Comparison of ENCODE assay signal across 1 cellular context in the genomic region with DNA sequence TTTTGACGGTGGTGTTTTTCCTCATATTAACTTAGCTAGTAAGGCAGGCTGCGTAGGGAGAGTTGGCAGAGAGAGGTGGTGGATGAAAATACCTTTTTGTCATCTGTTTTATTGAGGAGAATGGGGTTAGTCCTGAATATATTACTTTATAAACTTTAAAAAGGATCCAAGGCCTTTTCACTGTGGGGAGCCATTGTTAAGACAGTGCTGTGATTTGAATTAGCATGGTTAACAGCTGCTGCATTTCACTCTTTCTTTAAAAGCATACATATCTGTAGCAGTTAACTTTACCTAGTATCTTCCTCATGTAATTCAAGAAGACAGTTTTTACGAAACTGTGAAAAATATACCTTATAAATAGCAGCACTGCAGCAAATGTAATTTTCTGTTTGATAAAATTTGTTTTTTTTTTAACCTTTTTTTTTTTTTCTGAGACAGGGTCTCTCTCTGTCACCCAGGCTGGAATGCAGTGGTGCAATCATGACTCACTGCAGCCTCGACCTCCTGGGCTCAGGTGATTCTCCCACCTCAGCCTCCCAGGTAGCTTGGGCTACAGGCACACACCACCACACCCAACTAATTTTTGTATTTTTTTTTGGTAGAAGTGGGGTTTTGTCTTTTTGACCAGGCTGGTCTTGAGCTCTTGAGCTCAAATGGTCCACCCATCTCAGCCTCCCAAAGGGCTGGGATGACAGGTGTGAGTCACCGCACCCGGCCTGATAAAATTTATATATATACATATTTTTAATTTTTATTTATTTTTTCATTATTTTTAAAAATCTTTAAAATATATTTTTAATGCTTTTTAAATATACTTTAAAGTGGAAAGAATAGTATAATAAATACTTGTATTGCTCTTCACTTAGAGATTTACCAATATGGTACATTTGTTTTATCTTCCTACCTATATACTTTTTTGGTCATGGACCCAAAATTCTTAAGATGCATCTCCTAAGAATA.
TF ChIP-seq lines count a peak whose summit lies in the region.

No MANE protein-coding gene starts in this region.

TF ChIP-seq in SK-N-SH treated with all-trans-retinoic acid at 6 μM for 48 hours, 23 proteins besides CTCF, POLR2A, EP300 and RAD21:
- TF ChIP-seq TCF4 (CRISPR knock-in tag; IDR thresholded peaks at IDR 0.05; ENCODE audit: borderline replicate concordance) (no peak), PPARA (CRISPR knock-in tag; IDR thresholded peaks at IDR 0.05; ENCODE audit: borderline replicate concordance) (no peak), ISL1 (CRISPR knock-in tag; IDR thresholded peaks at IDR 0.05) (no peak), ESRRG (CRISPR knock-in tag; IDR thresholded peaks at IDR 0.05) (no peak), ZNF8 (CRISPR knock-in tag; IDR thresholded peaks at IDR 0.05) (no peak), ARNTL (CRISPR knock-in tag; IDR thresholded peaks at IDR 0.05; ENCODE audit: borderline replicate concordance, low read depth) (no peak), GLIS3 (CRISPR knock-in tag; IDR thresholded peaks at IDR 0.05) (no peak), CSDC2 (CRISPR knock-in tag; IDR thresholded peaks at IDR 0.05) (no peak), TOX (CRISPR knock-in tag; IDR thresholded peaks at IDR 0.05; ENCODE audit: borderline replicate concordance) (no peak), ZC3H10 (CRISPR knock-in tag; IDR thresholded peaks at IDR 0.05) (no peak)
- TF ChIP-seq, protein P1, sequence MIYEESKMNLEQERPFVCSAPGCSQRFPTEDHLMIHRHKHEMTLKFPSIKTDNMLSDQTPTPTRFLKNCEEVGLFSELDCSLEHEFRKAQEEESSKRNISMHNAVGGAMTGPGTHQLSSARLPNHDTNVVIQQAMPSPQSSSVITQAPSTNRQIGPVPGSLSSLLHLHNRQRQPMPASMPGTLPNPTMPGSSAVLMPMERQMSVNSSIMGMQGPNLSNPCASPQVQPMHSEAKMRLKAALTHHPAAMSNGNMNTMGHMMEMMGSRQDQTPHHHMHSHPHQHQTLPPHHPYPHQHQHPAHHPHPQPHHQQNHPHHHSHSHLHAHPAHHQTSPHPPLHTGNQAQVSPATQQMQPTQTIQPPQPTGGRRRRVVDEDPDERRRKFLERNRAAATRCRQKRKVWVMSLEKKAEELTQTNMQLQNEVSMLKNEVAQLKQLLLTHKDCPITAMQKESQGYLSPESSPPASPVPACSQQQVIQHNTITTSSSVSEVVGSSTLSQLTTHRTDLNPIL (CRISPR knock-in tag; IDR thresholded peaks at IDR 0.05; ENCODE audit: low read depth), result no peak
- TF ChIP-seq, protein P2, sequence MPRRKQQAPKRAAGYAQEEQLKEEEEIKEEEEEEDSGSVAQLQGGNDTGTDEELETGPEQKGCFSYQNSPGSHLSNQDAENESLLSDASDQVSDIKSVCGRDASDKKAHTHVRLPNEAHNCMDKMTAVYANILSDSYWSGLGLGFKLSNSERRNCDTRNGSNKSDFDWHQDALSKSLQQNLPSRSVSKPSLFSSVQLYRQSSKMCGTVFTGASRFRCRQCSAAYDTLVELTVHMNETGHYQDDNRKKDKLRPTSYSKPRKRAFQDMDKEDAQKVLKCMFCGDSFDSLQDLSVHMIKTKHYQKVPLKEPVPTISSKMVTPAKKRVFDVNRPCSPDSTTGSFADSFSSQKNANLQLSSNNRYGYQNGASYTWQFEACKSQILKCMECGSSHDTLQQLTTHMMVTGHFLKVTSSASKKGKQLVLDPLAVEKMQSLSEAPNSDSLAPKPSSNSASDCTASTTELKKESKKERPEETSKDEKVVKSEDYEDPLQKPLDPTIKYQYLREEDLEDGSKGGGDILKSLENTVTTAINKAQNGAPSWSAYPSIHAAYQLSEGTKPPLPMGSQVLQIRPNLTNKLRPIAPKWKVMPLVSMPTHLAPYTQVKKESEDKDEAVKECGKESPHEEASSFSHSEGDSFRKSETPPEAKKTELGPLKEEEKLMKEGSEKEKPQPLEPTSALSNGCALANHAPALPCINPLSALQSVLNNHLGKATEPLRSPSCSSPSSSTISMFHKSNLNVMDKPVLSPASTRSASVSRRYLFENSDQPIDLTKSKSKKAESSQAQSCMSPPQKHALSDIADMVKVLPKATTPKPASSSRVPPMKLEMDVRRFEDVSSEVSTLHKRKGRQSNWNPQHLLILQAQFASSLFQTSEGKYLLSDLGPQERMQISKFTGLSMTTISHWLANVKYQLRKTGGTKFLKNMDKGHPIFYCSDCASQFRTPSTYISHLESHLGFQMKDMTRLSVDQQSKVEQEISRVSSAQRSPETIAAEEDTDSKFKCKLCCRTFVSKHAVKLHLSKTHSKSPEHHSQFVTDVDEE (CRISPR knock-in tag; IDR thresholded peaks at IDR 0.05), result no peak
- TF ChIP-seq, protein P3, sequence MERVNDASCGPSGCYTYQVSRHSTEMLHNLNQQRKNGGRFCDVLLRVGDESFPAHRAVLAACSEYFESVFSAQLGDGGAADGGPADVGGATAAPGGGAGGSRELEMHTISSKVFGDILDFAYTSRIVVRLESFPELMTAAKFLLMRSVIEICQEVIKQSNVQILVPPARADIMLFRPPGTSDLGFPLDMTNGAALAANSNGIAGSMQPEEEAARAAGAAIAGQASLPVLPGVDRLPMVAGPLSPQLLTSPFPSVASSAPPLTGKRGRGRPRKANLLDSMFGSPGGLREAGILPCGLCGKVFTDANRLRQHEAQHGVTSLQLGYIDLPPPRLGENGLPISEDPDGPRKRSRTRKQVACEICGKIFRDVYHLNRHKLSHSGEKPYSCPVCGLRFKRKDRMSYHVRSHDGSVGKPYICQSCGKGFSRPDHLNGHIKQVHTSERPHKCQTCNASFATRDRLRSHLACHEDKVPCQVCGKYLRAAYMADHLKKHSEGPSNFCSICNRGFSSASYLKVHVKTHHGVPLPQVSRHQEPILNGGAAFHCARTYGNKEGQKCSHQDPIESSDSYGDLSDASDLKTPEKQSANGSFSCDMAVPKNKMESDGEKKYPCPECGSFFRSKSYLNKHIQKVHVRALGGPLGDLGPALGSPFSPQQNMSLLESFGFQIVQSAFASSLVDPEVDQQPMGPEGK (CRISPR knock-in tag; IDR thresholded peaks at IDR 0.05; ENCODE audit: borderline replicate concordance), result no peak
TF ChIP-seq in SK-N-SH treated with all-trans-retinoic acid at 6 μM for 48 hours: peak in this region for 0.
